Comparison of ENCODE assay signal across 10 cellular contexts in genomic region chr19:7861619-7862412, GRCh38. TPM values are rescaled to one million over a fixed set of nuclear protein-coding genes. Genes with fewer than 3 reads are reported as not detected.
DNase-seq lines count a peak whose midpoint lies in the region; FAIRE-seq and TF ChIP-seq lines count a peak whose summit lies in the region.
"Had no signal": no experiment of that assay in that cellular context is flagged by ENCODE, and none has a peak within 500 bp of the region (broad histone marks: within the 10 kb centered on the region; RNA-seq: fewer than 3 reads in every experiment).

No MANE protein-coding gene starts in this region.

- H3K9ac ChIP-seq in neural cell (ENCODE audit: low read length), result peak overlapping the region; percentile 39

- no peaks in the 10 kb centered on the region for H3K9me2 ChIP-seq in neural cell (ENCODE audit: insufficient read depth, low read length)

- no peak for FAIRE-seq in HTR-8/SVneo (lab: Jason Lieb, UNC)
- FAIRE-seq: G401.6 had no signal

- intact Hi-C loops in CD4-positive, alpha-beta memory T cell (cut with micrococcal nuclease), result loop anchor here (1.0 to 2.0 kb wide), 2 partner anchors 10 to 31 kb away; partner anchors contain the start of gene EVI5L

- POLR2A ChIA-PET in CD4-positive, alpha-beta memory T cell (lab: Charles Lee; ENCODE audit: partially characterized antibody), result interaction anchor here (1.2 to 1.8 kb wide), 5 partner anchors 10 to 181 kb away, joined by 4 to 9 read pairs (median 5); partner anchors contain the start of genes MAP2K7, SNAPC2 and TRAPPC5

- TF ChIP-seq EP300 in neural cell (conservative IDR thresholded peaks at IDR 0.05; ENCODE audit: poor library complexity, severe bottlenecking), result no peak

- H3K4me2 ChIP-seq in neural cell (ENCODE audit: low read length), result no peak overlapping the region

- H3K36me3 ChIP-seq in CD4-positive, alpha-beta memory T cell (ENCODE audit: insufficient read depth, low read length), result no peaks in the 10 kb centered on the region
- no peaks in the 10 kb centered on the region for H3K36me3 ChIP-seq in effector memory CD4-positive, alpha-beta T cell (ENCODE audit: control insufficient read depth, insufficient read depth, low read length)
- H3K36me3 ChIP-seq in neural cell (ENCODE audit: insufficient read depth, low read length), result no peaks in the 10 kb centered on the region
- H3K36me3 ChIP-seq: HAP-1 had no signal

- peaks cover 7% of the 10 kb centered on the region for H3K27me3 ChIP-seq in CD4-positive, alpha-beta memory T cell (ENCODE audit: insufficient read depth, low read length)
- H3K27me3 ChIP-seq in effector memory CD4-positive, alpha-beta T cell (replicated peaks; ENCODE audit: control insufficient read depth, insufficient read depth, low read length, poor library complexity, severe bottlenecking), result no peaks in the 10 kb centered on the region
- H3K27me3 ChIP-seq in neural cell (ENCODE audit: insufficient read depth, low read depth, low read length), result no peaks in the 10 kb centered on the region

- H3K36me3 Mint-ChIP-seq in CD4-positive, alpha-beta memory T cell, result no peaks in the 10 kb centered on the region

- no peaks in the 10 kb centered on the region for H4K20me1 ChIP-seq in neural cell (ENCODE audit: insufficient read depth)

- H3K9me3 ChIP-seq in CD4-positive, alpha-beta memory T cell (ENCODE audit: control insufficient read depth in 1 of 2, low read length in 2 of 2), result no peaks in the 10 kb centered on the region
- no peaks in the 10 kb centered on the region for H3K9me3 ChIP-seq in effector memory CD4-positive, alpha-beta T cell (ENCODE audit: control insufficient read depth, low read length)
- no peaks in the 10 kb centered on the region for H3K9me3 ChIP-seq in neural cell (ENCODE audit: low read length)
- H3K9me3 ChIP-seq: HAP-1 had no signal

- peak overlapping the region in 1 of 2 donors; percentile 28 for H3K4me3 ChIP-seq in CD4-positive, alpha-beta memory T cell (ENCODE audit: low read length in 2 of 2)
- H3K4me3 ChIP-seq in effector memory CD4-positive, alpha-beta T cell (ENCODE audit: insufficient read depth, low read depth, low read length, poor library complexity, severe bottlenecking), result peak overlapping the region; percentile 47
- H3K4me3 ChIP-seq in neural cell (ENCODE audit: low read length), result peak overlapping the region; percentile 53
- H3K4me3 ChIP-seq: HAP-1 had no signal

- no peaks in the 10 kb centered on the region for H3K27me3 Mint-ChIP-seq in CD4-positive, alpha-beta memory T cell

- TF ChIP-seq RAD21 in neural cell (conservative IDR thresholded peaks at IDR 0.05), result no peak

- no peak overlapping the region for H3K27ac Mint-ChIP-seq in CD4-positive, alpha-beta memory T cell

- peak overlapping the region in 7 of 8 donors; percentile 45 to 80 (median 66) for H3K4me3 Mint-ChIP-seq in CD4-positive, alpha-beta memory T cell

- peaks cover 8 to 20% (median 13%) of the 10 kb centered on the region in 4 donors for H3K4me1 Mint-ChIP-seq in CD4-positive, alpha-beta memory T cell

- H3K9me3 Mint-ChIP-seq in CD4-positive, alpha-beta memory T cell, result no peaks in the 10 kb centered on the region

- no peak overlapping the region for H2AFZ ChIP-seq in neural cell (ENCODE audit: low read depth, low read length)

- H3K27ac ChIP-seq in CD4-positive, alpha-beta memory T cell (ENCODE audit: low read depth, low read length), result no peak overlapping the region
- H3K27ac ChIP-seq in effector memory CD4-positive, alpha-beta T cell (ENCODE audit: insufficient read depth, low read length, poor library complexity, severe bottlenecking), result no peak overlapping the region
- no peak overlapping the region for H3K27ac ChIP-seq in neural cell (ENCODE audit: low read length)

- CTCF ChIA-PET in CD4-positive, alpha-beta memory T cell (lab: Charles Lee; ENCODE audit: partially characterized antibody), result interaction anchor here (1.0 to 1.9 kb wide), 5 partner anchors 9 to 232 kb away, joined by 3 to 9 read pairs (median 4); partner anchors contain the start of genes PET100, SNAPC2 and XAB2

- H3F3A ChIP-seq in neural cell (ENCODE audit: insufficient read depth, low read length, poor library complexity, severe bottlenecking), result no peaks in the 10 kb centered on the region

- peaks cover 25% of the 10 kb centered on the region for H3K4me1 ChIP-seq in CD4-positive, alpha-beta memory T cell (ENCODE audit: insufficient read depth, low read length)
- H3K4me1 ChIP-seq in effector memory CD4-positive, alpha-beta T cell (ENCODE audit: control insufficient read depth, insufficient read depth, low read length, poor library complexity, severe bottlenecking), result peaks cover 22% of the 10 kb centered on the region
- H3K4me1 ChIP-seq: HAP-1 had no signal

- DNase-seq in CD4-positive, alpha-beta memory T cell, result no peak
- DNase-seq in NCI-H69 (lab: John Stamatoyannopoulos, UW), result peak; percentile 54
- DNase-seq in effector memory CD4-positive, alpha-beta T cell, result no peak
- DNase-seq in NCI-H2227 (lab: John Stamatoyannopoulos, UW; ENCODE audit: unreplicated experiment), result no peak
- no peak for DNase-seq in Kasumi-1 (lab: John Stamatoyannopoulos, UW)
- no peak for DNase-seq in ureter (ENCODE audit: low spot score)
- no peak for DNase-seq in HTR-8/SVneo (ENCODE audit: insufficient read length, low spot score)

- H3K79me2 ChIP-seq in neural cell (replicated peaks; ENCODE audit: insufficient read depth, low read length), result no peaks in the 10 kb centered on the region

- TF ChIP-seq CTCF in neural cell (IDR thresholded peaks at IDR 0.05; ENCODE audit: poor library complexity, severe bottlenecking), result peak; percentile 16

TF ChIP-seq in neural cell, 6 proteins besides CTCF, POLR2A, EP300 and RAD21:
- TF ChIP-seq, protein P1, sequence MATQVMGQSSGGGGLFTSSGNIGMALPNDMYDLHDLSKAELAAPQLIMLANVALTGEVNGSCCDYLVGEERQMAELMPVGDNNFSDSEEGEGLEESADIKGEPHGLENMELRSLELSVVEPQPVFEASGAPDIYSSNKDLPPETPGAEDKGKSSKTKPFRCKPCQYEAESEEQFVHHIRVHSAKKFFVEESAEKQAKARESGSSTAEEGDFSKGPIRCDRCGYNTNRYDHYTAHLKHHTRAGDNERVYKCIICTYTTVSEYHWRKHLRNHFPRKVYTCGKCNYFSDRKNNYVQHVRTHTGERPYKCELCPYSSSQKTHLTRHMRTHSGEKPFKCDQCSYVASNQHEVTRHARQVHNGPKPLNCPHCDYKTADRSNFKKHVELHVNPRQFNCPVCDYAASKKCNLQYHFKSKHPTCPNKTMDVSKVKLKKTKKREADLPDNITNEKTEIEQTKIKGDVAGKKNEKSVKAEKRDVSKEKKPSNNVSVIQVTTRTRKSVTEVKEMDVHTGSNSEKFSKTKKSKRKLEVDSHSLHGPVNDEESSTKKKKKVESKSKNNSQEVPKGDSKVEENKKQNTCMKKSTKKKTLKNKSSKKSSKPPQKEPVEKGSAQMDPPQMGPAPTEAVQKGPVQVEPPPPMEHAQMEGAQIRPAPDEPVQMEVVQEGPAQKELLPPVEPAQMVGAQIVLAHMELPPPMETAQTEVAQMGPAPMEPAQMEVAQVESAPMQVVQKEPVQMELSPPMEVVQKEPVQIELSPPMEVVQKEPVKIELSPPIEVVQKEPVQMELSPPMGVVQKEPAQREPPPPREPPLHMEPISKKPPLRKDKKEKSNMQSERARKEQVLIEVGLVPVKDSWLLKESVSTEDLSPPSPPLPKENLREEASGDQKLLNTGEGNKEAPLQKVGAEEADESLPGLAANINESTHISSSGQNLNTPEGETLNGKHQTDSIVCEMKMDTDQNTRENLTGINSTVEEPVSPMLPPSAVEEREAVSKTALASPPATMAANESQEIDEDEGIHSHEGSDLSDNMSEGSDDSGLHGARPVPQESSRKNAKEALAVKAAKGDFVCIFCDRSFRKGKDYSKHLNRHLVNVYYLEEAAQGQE (IDR thresholded peaks at IDR 0.05; ENCODE audit: borderline replicate concordance), result no peak
- no peak for TF ChIP-seq POLR2AphosphoS5 (IDR thresholded peaks at IDR 0.05)
- no peak for TF ChIP-seq SMC3 (conservative IDR thresholded peaks at IDR 0.05; ENCODE audit: poor library complexity)
- TF ChIP-seq TAF1 (IDR thresholded peaks at IDR 0.05; ENCODE audit: low read depth), result no peak
- TF ChIP-seq EZH2 (IDR thresholded peaks at IDR 0.05; ENCODE audit: borderline replicate concordance, insufficient read depth, low read length, poor library complexity, severe bottlenecking), result no peak
- no peak for TF ChIP-seq MXI1 (conservative IDR thresholded peaks at IDR 0.05; ENCODE audit: poor library complexity, severe bottlenecking)
TF ChIP-seq in neural cell: peak in this region for 0.

RNA-seq across cellular contexts. Expression of gene PRR36, which starts 12.4 kb away (rescaled TPM):
- under 1 TPM; 0.29 to 0.36 TPM for total RNA-seq in CD4-positive, alpha-beta memory T cell
- under 1 TPM in 1 of 2 donors, not detected in 1; 0.06 TPM for polyA plus RNA-seq in CD4-positive, alpha-beta memory T cell
- 2.5 and 2.7 TPM in 2 replicates for polyA plus RNA-seq in neural cell
- polyA minus RNA-seq in neural cell, result 5.4 and 6.6 TPM in 2 replicates
- 2.0 TPM for total RNA-seq in ureter

RNA-seq across cellular contexts. Expression of gene LRRC8E, which starts 26.5 kb away (rescaled TPM):
- not detected for total RNA-seq in CD4-positive, alpha-beta memory T cell
- polyA plus RNA-seq in CD4-positive, alpha-beta memory T cell, result not detected
- not detected in 2 replicates for polyA plus RNA-seq in neural cell
- not detected in 2 replicates for polyA minus RNA-seq in neural cell
- 8.5 TPM for total RNA-seq in ureter

RNA-seq across cellular contexts. Expression of gene EVI5L, which starts 31.8 kb away (rescaled TPM):
- total RNA-seq in CD4-positive, alpha-beta memory T cell, result 10 to 100 TPM; 11.9 to 14.1 TPM
- 1 to 10 TPM; 1.1 to 2.8 TPM for polyA plus RNA-seq in CD4-positive, alpha-beta memory T cell
- 50.6 and 65.1 TPM in 2 replicates for polyA plus RNA-seq in neural cell
- 57.8 and 70.4 TPM in 2 replicates for polyA minus RNA-seq in neural cell
- 15.9 TPM for total RNA-seq in ureter

RNA-seq across cellular contexts. Expression of gene MAP2K7, which starts 41.9 kb away (rescaled TPM):
- total RNA-seq in CD4-positive, alpha-beta memory T cell, result 10 to 100 TPM; 59.7 to 62.5 TPM
- polyA plus RNA-seq in CD4-positive, alpha-beta memory T cell, result 1 to 10 TPM in 1 of 2 donors, under 1 TPM in 1; 0.57 to 2.5 TPM
- polyA plus RNA-seq in neural cell, result 9.2 and 13.4 TPM in 2 replicates
- 9.7 and 10.3 TPM in 2 replicates for polyA minus RNA-seq in neural cell
- total RNA-seq in ureter, result 35.1 TPM

RNA-seq across cellular contexts. Expression of gene TGFBR3L, which starts 52.8 kb away (rescaled TPM):
- under 1 TPM; 0.93 to 1.00 TPM for total RNA-seq in CD4-positive, alpha-beta memory T cell
- not detected for polyA plus RNA-seq in CD4-positive, alpha-beta memory T cell
- polyA plus RNA-seq in neural cell, result not detected in 2 replicates
- not detected in 2 replicates for polyA minus RNA-seq in neural cell
- total RNA-seq in ureter, result 2.2 TPM
